ENCODE assay signal across 31 cellular contexts in genomic region chr11:71103266-71103665, GRCh38.
DNase-seq lines count a peak whose midpoint lies in the region; ATAC-seq and TF ChIP-seq lines count a peak whose summit lies in the region.
"Had no signal": no experiment of that assay in that cellular context is flagged by ENCODE, and none has a peak within 500 bp of the region (broad histone marks: within the 10 kb centered on the region; RNA-seq: fewer than 3 reads in every experiment).

No MANE protein-coding gene starts in this region.

- no peaks in the 10 kb centered on the region for H3K9me3 ChIP-seq in RWPE2 (ENCODE audit: severe bottlenecking)
- H3K9me3 ChIP-seq in gastroesophageal sphincter = no peaks in the 10 kb centered on the region
- no peaks in the 10 kb centered on the region for H3K9me3 ChIP-seq in spleen
- H3K9me3 ChIP-seq: colonic mucosa, esophagus muscularis mucosa, neutrophil, psoas muscle had no signal

- no peak for TF ChIP-seq POLR2A in gastroesophageal sphincter (IDR thresholded peaks at IDR 0.05)
- TF ChIP-seq POLR2A in spleen (IDR thresholded peaks at IDR 0.05) = no peak

- H3K4me3 ChIP-seq in RWPE2 (ENCODE audit: severe bottlenecking) (no peak overlapping the region), gastroesophageal sphincter (no peak overlapping the region), spleen (no peak overlapping the region)
- H3K4me3 ChIP-seq: colonic mucosa, esophagus muscularis mucosa, PC-9, psoas muscle had no signal

- H3K36me3 Mint-ChIP-seq in type B pancreatic cell = peaks cover 3% of the 10 kb centered on the region
- H3K36me3 Mint-ChIP-seq: activated naive CD8-positive, alpha-beta T cell treated with anti-CD3 and anti-CD28 coated beads, Interleukin-2, amount 10 ng/mL, durations not matched to agents 7 days and 5 days; mesothelial cell of epicardium; naive B cell; stimulated activated effector memory CD8-positive, alpha-beta T cell treated with anti-CD3 and anti-CD28 coated beads, Interleukin-12 subunit alpha, Interleukin-12 subunit beta, amount 100 ng/mL, for 72 hours had no signal

- intact Hi-C loops in spleen (cut with DNase I; ENCODE audit: low total_unique reads) = no loop called here

- H3K27ac Mint-ChIP-seq in type B pancreatic cell = no peak overlapping the region
- H3K27ac Mint-ChIP-seq: activated naive CD8-positive, alpha-beta T cell treated with anti-CD3 and anti-CD28 coated beads, Interleukin-2, amount 10 ng/mL, durations not matched to agents 7 days and 5 days; mesothelial cell of epicardium; naive B cell; stimulated activated effector memory CD8-positive, alpha-beta T cell treated with anti-CD3 and anti-CD28 coated beads, Interleukin-12 subunit alpha, Interleukin-12 subunit beta, amount 100 ng/mL, for 72 hours; T-helper 17 cell had no signal

- no peak overlapping the region for H3K4me3 Mint-ChIP-seq in type B pancreatic cell
- H3K4me3 Mint-ChIP-seq: activated naive CD8-positive, alpha-beta T cell treated with anti-CD3 and anti-CD28 coated beads, Interleukin-2, amount 10 ng/mL, durations not matched to agents 7 days and 5 days; mesothelial cell of epicardium; naive B cell; stimulated activated effector memory CD8-positive, alpha-beta T cell treated with anti-CD3 and anti-CD28 coated beads, Interleukin-12 subunit alpha, Interleukin-12 subunit beta, amount 100 ng/mL, for 72 hours; T-helper 17 cell had no signal

- H3K36me3 ChIP-seq in RWPE2 (ENCODE audit: low read depth) (no peaks in the 10 kb centered on the region), gastroesophageal sphincter (no peaks in the 10 kb centered on the region), spleen (no peaks in the 10 kb centered on the region)
- H3K36me3 ChIP-seq: colonic mucosa, esophagus muscularis mucosa, neutrophil had no signal

- TF ChIP-seq EP300 in gastroesophageal sphincter (IDR thresholded peaks at IDR 0.05) = no peak

- no peaks in the 10 kb centered on the region for H3K4me1 Mint-ChIP-seq in type B pancreatic cell (ENCODE audit: unreplicated experiment)
- H3K4me1 Mint-ChIP-seq: activated naive CD8-positive, alpha-beta T cell treated with anti-CD3 and anti-CD28 coated beads, Interleukin-2, amount 10 ng/mL, durations not matched to agents 7 days and 5 days; mesothelial cell of epicardium; naive B cell; stimulated activated effector memory CD8-positive, alpha-beta T cell treated with anti-CD3 and anti-CD28 coated beads, Interleukin-12 subunit alpha, Interleukin-12 subunit beta, amount 100 ng/mL, for 72 hours; T-helper 17 cell had no signal

- 64 to 73% methylated on average over 4 to 6 of the region's 7 CpGs for WGBS in gastroesophageal sphincter (ENCODE audit: low coverage in 1 of 2), 2 donors
- WGBS in spleen, 5 donors = 77 to 85% (median 81%) methylated on average over 5 to 7 of the region's 7 CpGs

- H3K27me3 ChIP-seq in RWPE2 (ENCODE audit: insufficient read depth, poor library complexity, severe bottlenecking) (no peaks in the 10 kb centered on the region), gastroesophageal sphincter (peaks cover 23% of the 10 kb centered on the region), spleen (replicated peaks in 1 of 7) (peaks cover 0 to 18% (median 0%) of the 10 kb centered on the region in 7 donors)
- H3K27me3 ChIP-seq: colonic mucosa, foreskin keratinocyte, neutrophil had no signal

- TF ChIP-seq CTCF in RWPE2 (IDR thresholded peaks at IDR 0.05; ENCODE audit: poor library complexity, severe bottlenecking) (no peak), gastroesophageal sphincter (IDR thresholded peaks at IDR 0.05) (no peak), spleen (IDR thresholded peaks at IDR 0.05 in 8 of 11, conservative IDR thresholded peaks at IDR 0.05 in 3 of 11) (no peak), type B pancreatic cell (conservative IDR thresholded peaks at IDR 0.05) (no peak)

- ATAC-seq in RWPE2 (ENCODE audit: low read depth) (peak; percentile 56; the same call in 2 of the 3 replicates), gastroesophageal sphincter (peak; percentile 25)
- ATAC-seq: foreskin keratinocyte; psoas muscle; stimulated activated effector memory CD8-positive, alpha-beta T cell treated with anti-CD3 and anti-CD28 coated beads, Interleukin-12 subunit alpha, Interleukin-12 subunit beta, amount 100 ng/mL, for 72 hours; T-helper 17 cell had no signal

- H3K27ac ChIP-seq in RWPE2 (ENCODE audit: poor library complexity, severe bottlenecking) (no peak overlapping the region), gastroesophageal sphincter (no peak overlapping the region), spleen (no peak overlapping the region)
- H3K27ac ChIP-seq: 22Rv1, colonic mucosa, esophagus muscularis mucosa, foreskin keratinocyte, neutrophil, PC-9, psoas muscle had no signal

- no peaks in the 10 kb centered on the region for H3K27me3 Mint-ChIP-seq in type B pancreatic cell
- H3K27me3 Mint-ChIP-seq: activated naive CD8-positive, alpha-beta T cell treated with anti-CD3 and anti-CD28 coated beads, Interleukin-2, amount 10 ng/mL, durations not matched to agents 7 days and 5 days had no signal

- H3K9me3 Mint-ChIP-seq in type B pancreatic cell = no peaks in the 10 kb centered on the region
- H3K9me3 Mint-ChIP-seq: activated naive CD8-positive, alpha-beta T cell treated with anti-CD3 and anti-CD28 coated beads, Interleukin-2, amount 10 ng/mL, durations not matched to agents 7 days and 5 days; mesothelial cell of epicardium; stimulated activated effector memory CD8-positive, alpha-beta T cell treated with anti-CD3 and anti-CD28 coated beads, Interleukin-12 subunit alpha, Interleukin-12 subunit beta, amount 100 ng/mL, for 72 hours had no signal

- no peaks in the 10 kb centered on the region for H3K4me1 ChIP-seq in RWPE2 (ENCODE audit: insufficient read depth, poor library complexity, severe bottlenecking)
- H3K4me1 ChIP-seq in gastroesophageal sphincter = no peaks in the 10 kb centered on the region
- no peaks in the 10 kb centered on the region for H3K4me1 ChIP-seq in spleen
- H3K4me1 ChIP-seq: colonic mucosa, esophagus muscularis mucosa, foreskin keratinocyte, psoas muscle had no signal

- DNase-seq in DMS53 (lab: John Stamatoyannopoulos, UW) (peak; percentile 48), DMS53 treated with DMSO at 0.1 percent for 48 hours (lab: John Stamatoyannopoulos, UW; ENCODE audit: unreplicated experiment) (no peak), RWPE2 (ENCODE audit: low spot score) (no peak), spleen (peak; percentile 51), type B pancreatic cell (ENCODE audit: extremely low spot score, unreplicated experiment) (no peak), DMS79 treated with DMSO at 0.1 percent for 48 hours (lab: John Stamatoyannopoulos, UW) (no peak)
- no peak for DNase-seq in activated naive CD4-positive, alpha-beta T cell (lab: John Stamatoyannopoulos, UW)
- DNase-seq: activated CD4-positive, alpha-beta T cell treated with anti-CD3 and anti-CD28 coated beads for 4 hours; activated gamma-delta T cell; activated naive CD8-positive, alpha-beta T cell treated with anti-CD3 and anti-CD28 coated beads, Interleukin-2, amount 10 ng/mL, durations not matched to agents 7 days and 5 days; colonic mucosa; DND-41; foreskin keratinocyte; KG1; kidney; naive B cell; NCI-H2081 treated with DMSO at 0.1 percent for 48 hours; NCI-H2227 treated with DMSO at 0.1 percent for 48 hours; NCI-H69; psoas muscle; Right ventricle myocardium superior; substantia nigra; T-helper 17 cell; trophoblast cell had no signal

Comparison
In these comparisons a context has a peak if more than half of its experiments do, and no peak if none do; other contexts are left out.
1. DNase-seq: peak in DMS53 (single experiment) and spleen (single experiment); none in DMS53 treated with DMSO at 0.1 percent for 48 hours (single experiment), RWPE2 (single experiment), activated naive CD4-positive, alpha-beta T cell (0 of 4), type B pancreatic cell (single experiment) and DMS79 treated with DMSO at 0.1 percent for 48 hours (single experiment).